Comparison of ENCODE assay signal across 11 cellular contexts in the genomic region with DNA sequence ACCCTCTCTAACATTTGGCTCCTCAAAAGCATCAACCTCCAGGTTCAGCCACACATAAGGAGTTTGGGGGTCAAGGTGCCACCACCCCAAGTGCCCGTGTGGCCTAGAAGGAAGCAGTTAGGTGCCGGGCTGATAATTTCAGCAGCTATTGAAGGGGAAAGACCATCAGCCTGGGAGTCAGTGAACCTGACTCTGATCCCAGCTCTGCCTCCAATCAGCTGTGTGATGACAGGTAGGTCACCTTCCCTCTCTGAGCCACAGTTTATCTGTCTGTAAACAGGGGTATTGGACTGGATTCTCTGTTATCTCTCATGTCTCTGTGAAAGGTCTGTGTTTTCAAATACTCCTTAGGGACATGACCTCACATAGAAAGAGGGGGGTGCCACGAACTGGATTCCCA. TPM values are rescaled to one million over a fixed set of nuclear protein-coding genes. Genes with fewer than 3 reads are reported as not detected.
"Had no signal": no experiment of that assay in that cellular context is flagged by ENCODE, and none has a peak within 500 bp of the region (broad histone marks: within the 10 kb centered on the region; RNA-seq: fewer than 3 reads in every experiment).

No MANE protein-coding gene starts in this region.

- DNase-seq: H9, HCEC 1CT, HFFc6, KBM-7 had no signal

- H3K4me2 ChIP-seq: KMS-11 had no signal

- H2AFZ ChIP-seq: GM23338 had no signal

- H3K4me3 ChIP-seq: GM23338 had no signal

- FAIRE-seq: H1, H54 had no signal

- ATAC-seq: GM23338 had no signal

- H3K27ac ChIP-seq: HL-60, KMS-11 had no signal

- H3K9ac ChIP-seq: KMS-11 had no signal

RNA-seq across cellular contexts. Expression of a gene that starts 3.9 kb away (rescaled TPM):
- total RNA-seq: HFFc6, HT1080 had no signal
- polyA plus RNA-seq: IgD-negative memory B cell had no signal

RNA-seq across cellular contexts. Expression of a gene that starts 56.6 kb away (rescaled TPM):
- total RNA-seq: H1, H9, HFFc6, HT1080 had no signal
- polyA plus RNA-seq: GM23338, H1, IgD-negative memory B cell had no signal
